In the genomic region with DNA sequence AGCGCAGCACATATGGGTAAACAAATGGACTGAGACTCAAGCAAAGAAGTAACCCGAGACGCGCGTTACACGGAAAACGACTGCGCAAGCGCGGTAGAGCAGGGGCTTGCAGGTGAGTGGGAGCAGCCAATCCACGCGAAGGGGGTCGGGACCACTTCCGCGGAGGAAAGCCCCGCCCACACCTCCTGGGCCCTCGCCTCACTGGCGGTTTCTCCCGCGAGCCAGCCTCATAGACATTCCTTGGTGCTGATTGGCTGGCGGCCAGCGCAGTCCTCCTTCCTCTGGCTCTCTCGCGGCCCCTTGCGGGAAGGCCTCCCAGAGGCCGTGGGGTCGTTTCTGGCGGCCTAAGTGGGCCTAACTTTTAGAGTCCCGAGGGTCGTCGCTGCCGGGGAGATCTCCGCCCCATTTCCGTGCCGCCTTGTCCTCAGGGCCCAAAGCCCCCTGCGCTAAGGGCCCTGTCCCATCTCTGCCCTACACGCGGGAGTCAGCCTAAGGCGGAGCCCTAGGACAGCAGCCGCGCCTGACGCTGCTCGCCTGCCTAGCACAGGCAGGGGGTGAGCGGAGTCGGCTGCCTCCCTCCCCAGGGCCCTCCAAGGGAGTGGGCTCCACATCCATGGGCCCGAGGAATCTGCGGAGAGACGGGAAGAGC, we compare ENCODE assay signal across 8 cellular contexts. TPM values are rescaled to one million over a fixed set of nuclear protein-coding genes. Genes with fewer than 3 reads are reported as not detected.
DNase-seq lines count a peak whose midpoint lies in the region; ATAC-seq and TF ChIP-seq lines count a peak whose summit lies in the region.

No MANE protein-coding gene starts in this region.

- H3K27me3 Mint-ChIP-seq in GM23338 (ENCODE audit: insufficient read depth, low read depth, poor library complexity), result peaks cover 21% of the 10 kb centered on the region
- H3K27me3 Mint-ChIP-seq in T-helper 1 cell treated with Interleukin-12 subunit alpha and Interleukin-12 subunit beta and Interleukin-4 antibody, amounts not matched to agents 30 μg/mL and 1 μg/mL, for 36 hours (ENCODE audit: low read depth), result no peaks in the 10 kb centered on the region

- peak overlapping the region; percentile 90 for H2AFZ ChIP-seq in GM23338
- peak overlapping the region; percentile 93 for H2AFZ ChIP-seq in hepatocyte

- TF ChIP-seq POLR2A in vagina (IDR thresholded peaks at IDR 0.05), result no peak

- H3K9me3 ChIP-seq in hepatocyte (ENCODE audit: low read depth) (no peaks in the 10 kb centered on the region), vagina (no peaks in the 10 kb centered on the region)

- TF ChIP-seq CTCF in GM23338 (conservative IDR thresholded peaks at IDR 0.05; ENCODE audit: low read depth in 2 of 2) (peak; percentile 39 to 52), astrocyte of the spinal cord (IDR thresholded peaks at IDR 0.05; ENCODE audit: low read depth, low read length) (peak; percentile 51), hepatocyte (IDR thresholded peaks at IDR 0.05; ENCODE audit: poor library complexity) (peak; percentile 46), vagina (IDR thresholded peaks at IDR 0.05) (peak in 1 of 3 experiments; percentile 30)

- peak overlapping the region; percentile 73 for H3K4me3 ChIP-seq in GM23338
- peak overlapping the region; percentile 47 for H3K4me3 ChIP-seq in astrocyte of the spinal cord (ENCODE audit: low read depth, low read length)
- H3K4me3 ChIP-seq in hepatocyte, result peak overlapping the region; percentile 40
- peak overlapping the region; percentile 45 for H3K4me3 ChIP-seq in vagina

- H3K4me1 Mint-ChIP-seq in GM23338, result peaks cover 9% of the 10 kb centered on the region
- peaks cover 17% of the 10 kb centered on the region for H3K4me1 Mint-ChIP-seq in T-helper 1 cell treated with Interleukin-12 subunit alpha and Interleukin-12 subunit beta and Interleukin-4 antibody, amounts not matched to agents 30 μg/mL and 1 μg/mL, for 36 hours (ENCODE audit: low read depth)

- H3K27ac ChIP-seq in GM23338 (ENCODE audit: low read depth) (no peak overlapping the region), hepatocyte (peak overlapping the region; percentile 74), vagina (peak overlapping the region; percentile 69)

- H3K9me2 ChIP-seq in GM23338 (ENCODE audit: insufficient read depth) (no peaks in the 10 kb centered on the region), hepatocyte (replicated peaks; ENCODE audit: insufficient read depth) (no peaks in the 10 kb centered on the region)

- H3K9me3 Mint-ChIP-seq in GM23338, result no peaks in the 10 kb centered on the region; the same call in 1 of the 3 replicates
- H3K9me3 Mint-ChIP-seq in T-helper 1 cell treated with Interleukin-12 subunit alpha and Interleukin-12 subunit beta and Interleukin-4 antibody, amounts not matched to agents 30 μg/mL and 1 μg/mL, for 36 hours, result no peaks in the 10 kb centered on the region

- H3K36me3 ChIP-seq in GM23338 (ENCODE audit: insufficient read depth), result no peaks in the 10 kb centered on the region
- H3K36me3 ChIP-seq in hepatocyte (replicated peaks; ENCODE audit: insufficient read depth, low read depth), result no peaks in the 10 kb centered on the region
- H3K36me3 ChIP-seq in vagina, result no peaks in the 10 kb centered on the region

- WGBS in hepatocyte (ENCODE audit: low lambda C conversion rate, missing lambda C conversion rate), result 26% methylated on average over 40 of the region's 48 CpGs

- H3K27me3 ChIP-seq in GM23338 (ENCODE audit: insufficient read depth), result no peaks in the 10 kb centered on the region
- H3K27me3 ChIP-seq in hepatocyte, result no peaks in the 10 kb centered on the region
- no peaks in the 10 kb centered on the region for H3K27me3 ChIP-seq in vagina

- H3K4me3 Mint-ChIP-seq in GM23338, result peak overlapping the region; percentile 87
- peak overlapping the region; percentile 97 for H3K4me3 Mint-ChIP-seq in T-helper 1 cell treated with Interleukin-12 subunit alpha and Interleukin-12 subunit beta and Interleukin-4 antibody, amounts not matched to agents 30 μg/mL and 1 μg/mL, for 36 hours

- DNase-seq in EL, result peak; percentile 86
- peak; percentile 97 for DNase-seq in GM23338 (ENCODE audit: low spot score)
- peak; percentile 85 for DNase-seq in NAMALWA (ENCODE audit: low spot score)
- peak; percentile 90 for DNase-seq in astrocyte of the spinal cord (ENCODE audit: low read depth, low spot score)
- DNase-seq in hepatocyte (ENCODE audit: low spot score), result peak; percentile 97
- peak; percentile 94 for DNase-seq in renal cortical epithelial cell (ENCODE audit: low read depth)
- DNase-seq in vagina (ENCODE audit: extremely low spot score in 2 of 2), result peak in 1 of 2 donors; percentile 91

- H3K79me2 ChIP-seq in GM23338 (replicated peaks; ENCODE audit: insufficient read depth), result no peaks in the 10 kb centered on the region
- H3K79me2 ChIP-seq in hepatocyte, result no peaks in the 10 kb centered on the region

- intact Hi-C loops in vagina (cut with DNase I), result no loop called here

- peak overlapping the region; percentile 85 for H3K4me2 ChIP-seq in GM23338
- H3K4me2 ChIP-seq in hepatocyte, result peak overlapping the region; percentile 83

- H3F3A ChIP-seq in GM23338 (replicated peaks; ENCODE audit: low read depth), result no peaks in the 10 kb centered on the region

- in situ Hi-C loops in astrocyte of the spinal cord (cut with HindIII; ENCODE audit: low sequenced_read_pairs), result no loop called here

- H3K27ac Mint-ChIP-seq in GM23338, result peak overlapping the region; percentile 93
- H3K27ac Mint-ChIP-seq in T-helper 1 cell treated with Interleukin-12 subunit alpha and Interleukin-12 subunit beta and Interleukin-4 antibody, amounts not matched to agents 30 μg/mL and 1 μg/mL, for 36 hours, result peak overlapping the region; percentile 97

- peak; percentile 95 for ATAC-seq in GM23338

- H3K36me3 Mint-ChIP-seq in GM23338 (ENCODE audit: low read depth), result no peaks in the 10 kb centered on the region
- H3K36me3 Mint-ChIP-seq in T-helper 1 cell treated with Interleukin-12 subunit alpha and Interleukin-12 subunit beta and Interleukin-4 antibody, amounts not matched to agents 30 μg/mL and 1 μg/mL, for 36 hours (ENCODE audit: low read depth), result peaks cover 7% of the 10 kb centered on the region

- H4K20me1 ChIP-seq in GM23338 (replicated peaks; ENCODE audit: insufficient read depth) (no peaks in the 10 kb centered on the region), hepatocyte (ENCODE audit: insufficient read depth, poor library complexity, severe bottlenecking) (no peaks in the 10 kb centered on the region)

- no peaks in the 10 kb centered on the region for H3K4me1 ChIP-seq in GM23338 (ENCODE audit: insufficient read depth)
- peaks cover 5% of the 10 kb centered on the region for H3K4me1 ChIP-seq in hepatocyte (ENCODE audit: insufficient read depth)
- H3K4me1 ChIP-seq in vagina, result peaks cover 13% of the 10 kb centered on the region

TF ChIP-seq in GM23338, 12 proteins besides CTCF, POLR2A, EP300 and RAD21:
- no peak for TF ChIP-seq ZNF114 (CRISPR knock-in tag; IDR thresholded peaks at IDR 0.05)
- no peak for TF ChIP-seq NANOG (IDR thresholded peaks at IDR 0.05; ENCODE audit: borderline replicate concordance)
- no peak for TF ChIP-seq CREB1 (CRISPR knock-in tag; IDR thresholded peaks at IDR 0.05; ENCODE audit: low read depth)
- TF ChIP-seq JUNB (IDR thresholded peaks at IDR 0.05; ENCODE audit: unreplicated experiment), result no peak
- peak; percentile 84 for TF ChIP-seq POLR2AphosphoS5 (IDR thresholded peaks at IDR 0.05; ENCODE audit: low read depth)
- no peak for TF ChIP-seq EZH2 (IDR thresholded peaks at IDR 0.05; ENCODE audit: low read depth, unreplicated experiment)
- no peak for TF ChIP-seq EZH2phosphoT487 (IDR thresholded peaks at IDR 0.05; ENCODE audit: unreplicated experiment)
- TF ChIP-seq ZNF331 (CRISPR knock-in tag; IDR thresholded peaks at IDR 0.05; ENCODE audit: low read depth), result no peak
TF ChIP-seq in GM23338: peak in this region for 1.

RNA-seq across cellular contexts. Expression of gene FXYD4, which starts 9.1 kb away (rescaled TPM):
- not detected in 2 replicates for total RNA-seq in GM23338 (2014; rRNA removed; shearing (Covaris generic))
- not detected in 2 replicates for polyA plus RNA-seq in GM23338 (2016; fragmentation: Nextera tagmentation; extraction: Ambion mirVana)
- 0.80 TPM in 1 of 2 replicates, not detected in the other for total RNA-seq in hepatocyte
- 0.19 and 4.8 TPM in 2 replicates for polyA plus RNA-seq in hepatocyte
- total RNA-seq in renal cortical epithelial cell, result not detected in 2 replicates
- total RNA-seq in vagina, result not detected

RNA-seq across cellular contexts. Expression of gene HNRNPF, which starts 46.7 kb away (rescaled TPM):
- 346 and 378 TPM in 2 replicates for total RNA-seq in GM23338 (2014; rRNA removed; shearing (Covaris generic))
- polyA plus RNA-seq in GM23338 (2016; fragmentation: Nextera tagmentation; extraction: Ambion mirVana) (197 and 210 TPM in 2 replicates), hepatocyte (117 and 134 TPM in 2 replicates)
- total RNA-seq in hepatocyte (186 and 217 TPM in 2 replicates), renal cortical epithelial cell (302 and 345 TPM in 2 replicates), vagina (150 TPM)
